Comparison of ENCODE assay signal across 18 cellular contexts in genomic region chr1:1996207-1996651, GRCh38. TPM values are rescaled to one million over a fixed set of nuclear protein-coding genes. Genes with fewer than 3 reads are reported as not detected.
DNase-seq lines count a peak whose midpoint lies in the region; ATAC-seq and TF ChIP-seq lines count a peak whose summit lies in the region.
"Had no signal": no experiment of that assay in that cellular context is flagged by ENCODE, and none has a peak within 500 bp of the region (broad histone marks: within the 10 kb centered on the region; RNA-seq: fewer than 3 reads in every experiment).

No MANE protein-coding gene starts in this region.

- no peaks in the 10 kb centered on the region for H3K9me3 Mint-ChIP-seq in stimulated activated naive CD8-positive, alpha-beta T cell treated with anti-CD3 and anti-CD28 coated beads, Interleukin-15, amount 100 ng/mL, for 72 hours

- CTCF ChIA-PET in RWPE1 (lab: Yijun Ruan, JAX) = no interaction called here

- H3K9ac ChIP-seq in fibroblast of lung (ENCODE audit: insufficient read depth, low read length) = no peak overlapping the region

- H3K27ac Mint-ChIP-seq in stimulated activated naive CD8-positive, alpha-beta T cell treated with anti-CD3 and anti-CD28 coated beads, Interleukin-15, amount 100 ng/mL, for 72 hours = peak overlapping the region; percentile 83 to 92
- H3K27ac Mint-ChIP-seq: progenitor cell of endocrine pancreas had no signal

- H3K4me2 ChIP-seq in fibroblast of lung (ENCODE audit: extremely low read depth, insufficient read depth, low read length) = no peak overlapping the region

- no peaks in the 10 kb centered on the region for H3K79me2 ChIP-seq in fibroblast of lung (ENCODE audit: control insufficient read depth, insufficient read depth, low read length)

- POLR2A ChIA-PET in RWPE1 (lab: Yijun Ruan, JAX; ENCODE audit: low non-redundant PET) = no interaction called here

- intact Hi-C loops in ascending aorta (cut with DNase I) = no loop called here

- H3K4me1 Mint-ChIP-seq in stimulated activated naive CD8-positive, alpha-beta T cell treated with anti-CD3 and anti-CD28 coated beads, Interleukin-15, amount 100 ng/mL, for 72 hours = peaks cover 8% of the 10 kb centered on the region

- no peak overlapping the region for H3K4me3 Mint-ChIP-seq in stimulated activated naive CD8-positive, alpha-beta T cell treated with anti-CD3 and anti-CD28 coated beads, Interleukin-15, amount 100 ng/mL, for 72 hours

- H3K4me1 ChIP-seq in fibroblast of lung (ENCODE audit: control insufficient read depth, extremely low read depth, insufficient read depth, low read length) (no peaks in the 10 kb centered on the region), ascending aorta (no peaks in the 10 kb centered on the region)
- H3K4me1 ChIP-seq: esophagus muscularis mucosa had no signal

- H3K36me3 ChIP-seq in fibroblast of lung (ENCODE audit: control insufficient read depth, insufficient read depth, low read length) = no peaks in the 10 kb centered on the region
- H3K36me3 ChIP-seq in ascending aorta = no peaks in the 10 kb centered on the region
- H3K36me3 ChIP-seq: cardiac muscle cell, esophagus muscularis mucosa had no signal

- no peak overlapping the region for H3K27ac ChIP-seq in fibroblast of lung (ENCODE audit: insufficient read depth, low read length)
- no peak overlapping the region for H3K27ac ChIP-seq in RWPE1
- H3K27ac ChIP-seq in ascending aorta = no peak overlapping the region
- H3K27ac ChIP-seq: cardiac muscle cell, esophagus muscularis mucosa had no signal

- no peak for ATAC-seq in stimulated activated naive CD8-positive, alpha-beta T cell treated with anti-CD3 and anti-CD28 coated beads, Interleukin-15, amount 100 ng/mL, for 72 hours
- no peak for ATAC-seq in stimulated activated naive CD8-positive, alpha-beta T cell treated with anti-CD3 and anti-CD28 coated beads, Interleukin-15, Interleukin-2, amounts not matched to agents 100 U/mL and 50 U/mL, for 24 hours
- no peak for ATAC-seq in esophagus mucosa
- ATAC-seq: GM12878 had no signal

- H3K4me3 ChIP-seq in fibroblast of lung (replicated peaks in 1 of 4; ENCODE audit: control extremely low read depth in 1 of 4, insufficient read depth in 1 of 4, low read depth in 3 of 4, low read length in 4 of 4) (no peak overlapping the region), ascending aorta (no peak overlapping the region)
- H3K4me3 ChIP-seq: cardiac muscle cell, esophagus muscularis mucosa, GM12878 had no signal

- H3K9me3 ChIP-seq in fibroblast of lung (ENCODE audit: control insufficient read depth, insufficient read depth, low read depth, low read length) = no peaks in the 10 kb centered on the region
- H3K9me3 ChIP-seq in ascending aorta = no peaks in the 10 kb centered on the region
- H3K9me3 ChIP-seq: esophagus muscularis mucosa had no signal

- H3K27me3 Mint-ChIP-seq in stimulated activated naive CD8-positive, alpha-beta T cell treated with anti-CD3 and anti-CD28 coated beads, Interleukin-15, amount 100 ng/mL, for 72 hours = peaks cover 32% of the 10 kb centered on the region

- DNase-seq in stimulated activated naive CD8-positive, alpha-beta T cell treated with anti-CD3 and anti-CD28 coated beads, Interleukin-15, amount 100 ng/mL, for 72 hours = no peak
- DNase-seq in stimulated activated naive CD8-positive, alpha-beta T cell treated with anti-CD3 and anti-CD28 coated beads, Interleukin-15, Interleukin-2, amounts not matched to agents 100 U/mL and 50 U/mL, for 24 hours = no peak
- DNase-seq in SKM-1 treated with dmso at 0.1 percent for 144 hours (lab: John Stamatoyannopoulos, UW; ENCODE audit: unreplicated experiment) = peak; percentile 91
- DNase-seq in fibroblast of lung (ENCODE audit: low read depth in 2 of 2) = peak in 1 of 2 donors; percentile 44
- DNase-seq in RWPE1 (ENCODE audit: low spot score) = no peak
- no peak for DNase-seq in ascending aorta (ENCODE audit: low spot score in 2 of 2)
- no peak for DNase-seq in NK-92 treated with Interleukin-12 subunit alpha and Interleukin-12 subunit beta, amount 100 ng/mL, for 24 hours (lab: John Stamatoyannopoulos, UW)
- DNase-seq: activated CD4-positive, CD25-positive, alpha-beta regulatory T cell; DMS79 treated with DMSO at 0.1 percent for 48 hours; H7; mesendoderm; NCI-H1092 treated with DMSO at 0.1 percent for 48 hours; NCI-H510A had no signal

- TF ChIP-seq CTCF in fibroblast of lung (conservative IDR thresholded peaks at IDR 0.05 in 1 of 2, IDR thresholded peaks at IDR 0.05 in 1 of 2; ENCODE audit: low read depth in 1 of 2, low read length in 2 of 2) (no peak), RWPE1 (conservative IDR thresholded peaks at IDR 0.05; ENCODE audit: low read depth) (no peak), ascending aorta (IDR thresholded peaks at IDR 0.05) (no peak)

- H3K27me3 ChIP-seq in fibroblast of lung (ENCODE audit: control insufficient read depth, insufficient read depth, low read length) = no peaks in the 10 kb centered on the region
- H3K27me3 ChIP-seq in ascending aorta = no peaks in the 10 kb centered on the region
- H3K27me3 ChIP-seq: cardiac muscle cell had no signal

- no peaks in the 10 kb centered on the region for H4K20me1 ChIP-seq in fibroblast of lung (ENCODE audit: control insufficient read depth, extremely low read depth, insufficient read depth, low read length)

- peak overlapping the region; percentile 13 for H2AFZ ChIP-seq in fibroblast of lung (ENCODE audit: low read length)

RNA-seq across cellular contexts. Expression of gene CFAP74, which starts 7.4 kb away (rescaled TPM):
- total RNA-seq in fibroblast of lung (0.26 TPM in 1 of 2 replicates, not detected in the other), ascending aorta (not detected), esophagus mucosa (not detected)
- polyA plus RNA-seq in fibroblast of lung = not detected in 2 replicates
- polyA plus RNA-seq in fibroblast of lung (2012) = not detected in 2 replicates
- polyA minus RNA-seq in fibroblast of lung (ENCODE audit: low replicate concordance) = not detected in 2 replicates
- total RNA-seq: esophagus muscularis mucosa, GM12878, H7 had no signal

RNA-seq across cellular contexts. Expression of gene GABRD, which starts 22.9 kb away (rescaled TPM):
- total RNA-seq in fibroblast of lung (not detected in 2 replicates), ascending aorta (not detected), esophagus mucosa (0.36 TPM)
- not detected in 2 replicates for polyA plus RNA-seq in fibroblast of lung
- polyA plus RNA-seq in fibroblast of lung (2012) = not detected in 2 replicates
- polyA minus RNA-seq in fibroblast of lung (ENCODE audit: low replicate concordance) = not detected in 2 replicates
- total RNA-seq: cardiac muscle cell, esophagus muscularis mucosa, GM12878, progenitor cell of endocrine pancreas had no signal
- polyA plus RNA-seq: cardiac muscle cell, GM12878 had no signal

RNA-seq across cellular contexts. Expression of gene PRKCZ, which starts 54.0 kb away (rescaled TPM):
- total RNA-seq in fibroblast of lung (2.0 and 2.3 TPM in 2 replicates), ascending aorta (1.3 TPM), esophagus mucosa (21.3 TPM)
- 1.3 and 1.6 TPM in 2 replicates for polyA plus RNA-seq in fibroblast of lung
- polyA plus RNA-seq in fibroblast of lung (2012) = 1.1 and 2.1 TPM in 2 replicates
- 0.63 and 4.4 TPM in 2 replicates for polyA minus RNA-seq in fibroblast of lung (ENCODE audit: low replicate concordance)
